6 cellular contexts compared by ENCODE assay signal in the genomic region with DNA sequence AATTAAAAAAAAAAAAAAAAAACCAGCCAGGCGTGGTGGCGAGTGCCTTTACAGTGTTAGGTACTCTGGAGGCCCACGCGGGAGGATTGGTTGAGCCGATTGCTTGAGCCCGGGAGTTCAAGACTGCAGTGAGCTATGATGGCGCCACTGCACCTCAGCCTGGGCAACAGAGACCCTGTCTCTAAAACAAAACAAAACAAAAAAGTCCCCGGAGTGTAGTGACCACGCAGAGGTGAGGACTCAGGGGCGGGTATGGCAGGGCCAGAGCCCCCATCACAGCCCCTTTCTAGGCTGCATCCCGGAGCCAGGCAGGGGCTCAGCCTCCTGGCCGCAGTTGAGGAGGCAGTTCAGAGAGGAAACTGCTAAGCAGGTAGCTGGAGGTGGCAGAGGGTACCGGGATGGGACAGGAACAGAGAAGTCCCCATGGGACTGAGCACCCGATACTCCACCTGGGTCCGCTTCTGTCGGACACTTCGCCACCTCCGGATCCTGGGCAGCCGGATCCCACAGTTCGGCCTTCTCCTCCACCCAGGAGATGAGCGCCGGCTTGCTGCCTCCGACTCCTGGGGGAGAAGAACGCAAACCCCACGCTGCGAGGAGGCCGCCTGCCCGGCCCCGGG. TPM values are rescaled to one million over a fixed set of nuclear protein-coding genes. Genes with fewer than 3 reads are reported as not detected.
DNase-seq lines count a peak whose midpoint lies in the region; ATAC-seq and TF ChIP-seq lines count a peak whose summit lies in the region.

No MANE protein-coding gene starts in this region.

- peak overlapping the region; percentile 91 for H3K27ac Mint-ChIP-seq in stimulated activated naive CD8-positive, alpha-beta T cell treated with anti-CD3 and anti-CD28 coated beads, Interleukin-15, Interleukin-2, amounts not matched to agents 100 ng/mL and 50 ng/mL, for 24 hours

- no peaks in the 10 kb centered on the region for H3K27me3 ChIP-seq in fibroblast of lung (ENCODE audit: control insufficient read depth, insufficient read depth, low read length)

- H3K79me2 ChIP-seq in fibroblast of lung (ENCODE audit: control insufficient read depth, insufficient read depth, low read length) = no peaks in the 10 kb centered on the region

- DNase-seq in NAMALWA (ENCODE audit: low spot score) = peak; percentile 29
- DNase-seq in fibroblast of lung (ENCODE audit: low read depth in 2 of 2) = no peak
- DNase-seq in GM19238 (ENCODE audit: insufficient read length, low spot score) = no peak

- peak overlapping the region; percentile 97 for H3K4me2 ChIP-seq in fibroblast of lung (ENCODE audit: extremely low read depth, insufficient read depth, low read length)

- no peaks in the 10 kb centered on the region for H3K9me3 Mint-ChIP-seq in stimulated activated naive CD8-positive, alpha-beta T cell treated with anti-CD3 and anti-CD28 coated beads, Interleukin-15, Interleukin-2, amounts not matched to agents 100 ng/mL and 50 ng/mL, for 24 hours

- H3K9ac ChIP-seq in fibroblast of lung (ENCODE audit: insufficient read depth, low read length) = peak overlapping the region; percentile 88

- peak overlapping the region; percentile 87 for H3K27ac ChIP-seq in fibroblast of lung (ENCODE audit: insufficient read depth, low read length)

- peaks cover 54% of the 10 kb centered on the region for H3K4me1 Mint-ChIP-seq in stimulated activated naive CD8-positive, alpha-beta T cell treated with anti-CD3 and anti-CD28 coated beads, Interleukin-15, Interleukin-2, amounts not matched to agents 100 ng/mL and 50 ng/mL, for 24 hours (ENCODE audit: low read depth)

- peak overlapping the region; percentile 98 for H3K4me3 Mint-ChIP-seq in stimulated activated naive CD8-positive, alpha-beta T cell treated with anti-CD3 and anti-CD28 coated beads, Interleukin-15, Interleukin-2, amounts not matched to agents 100 ng/mL and 50 ng/mL, for 24 hours

- H3K36me3 Mint-ChIP-seq in stimulated activated naive CD8-positive, alpha-beta T cell treated with anti-CD3 and anti-CD28 coated beads, Interleukin-15, Interleukin-2, amounts not matched to agents 100 ng/mL and 50 ng/mL, for 24 hours (ENCODE audit: low read depth) = peaks cover 45% of the 10 kb centered on the region

- peak overlapping the region; percentile 67 to 95 (median 70) for H3K4me3 ChIP-seq in fibroblast of lung (replicated peaks in 1 of 4; ENCODE audit: control extremely low read depth in 1 of 4, insufficient read depth in 1 of 4, low read depth in 3 of 4, low read length in 4 of 4)

- no peaks in the 10 kb centered on the region for H3K9me3 ChIP-seq in fibroblast of lung (ENCODE audit: control insufficient read depth, insufficient read depth, low read depth, low read length)

- no peak for TF ChIP-seq CTCF in fibroblast of lung (conservative IDR thresholded peaks at IDR 0.05 in 1 of 2, IDR thresholded peaks at IDR 0.05 in 1 of 2; ENCODE audit: low read depth in 1 of 2, low read length in 2 of 2)

- ATAC-seq in GM21381 (IDR thresholded peaks at IDR 0.05; ENCODE audit: unreplicated experiment) (peak; percentile 19), GM18858 (IDR thresholded peaks at IDR 0.05; ENCODE audit: unreplicated experiment) (no peak)

- peaks cover 6% of the 10 kb centered on the region for H3K4me1 ChIP-seq in fibroblast of lung (ENCODE audit: control insufficient read depth, extremely low read depth, insufficient read depth, low read length)

- peak overlapping the region; percentile 95 for H2AFZ ChIP-seq in fibroblast of lung (ENCODE audit: low read length)

- no peaks in the 10 kb centered on the region for H4K20me1 ChIP-seq in fibroblast of lung (ENCODE audit: control insufficient read depth, extremely low read depth, insufficient read depth, low read length)

- no peaks in the 10 kb centered on the region for H3K27me3 Mint-ChIP-seq in stimulated activated naive CD8-positive, alpha-beta T cell treated with anti-CD3 and anti-CD28 coated beads, Interleukin-15, Interleukin-2, amounts not matched to agents 100 ng/mL and 50 ng/mL, for 24 hours

- peaks cover 1% of the 10 kb centered on the region for H3K36me3 ChIP-seq in fibroblast of lung (ENCODE audit: control insufficient read depth, insufficient read depth, low read length)

RNA-seq across cellular contexts. Expression of gene ZNF747, which starts 0.8 kb away (rescaled TPM):
- 7.4 and 10.6 TPM in 2 replicates for total RNA-seq in fibroblast of lung
- polyA plus RNA-seq in fibroblast of lung = 3.9 and 4.4 TPM in 2 replicates
- polyA plus RNA-seq in fibroblast of lung (2012) = 3.2 and 3.6 TPM in 2 replicates
- 2.9 and 7.4 TPM in 2 replicates for polyA minus RNA-seq in fibroblast of lung (ENCODE audit: low replicate concordance)

RNA-seq across cellular contexts. Expression of gene ZNF768, which starts 7.5 kb away (rescaled TPM):
- total RNA-seq in fibroblast of lung = 21.8 and 23.9 TPM in 2 replicates
- 8.2 and 9.5 TPM in 2 replicates for polyA plus RNA-seq in fibroblast of lung
- 15.2 and 17.6 TPM in 2 replicates for polyA plus RNA-seq in fibroblast of lung (2012)
- 6.8 and 7.2 TPM in 2 replicates for polyA minus RNA-seq in fibroblast of lung (ENCODE audit: low replicate concordance)

RNA-seq across cellular contexts. Expression of gene ZNF764, which starts 24.3 kb away (rescaled TPM):
- 3.1 TPM in 2 replicates for total RNA-seq in fibroblast of lung
- polyA plus RNA-seq in fibroblast of lung = 2.4 and 2.6 TPM in 2 replicates
- 3.2 and 3.8 TPM in 2 replicates for polyA plus RNA-seq in fibroblast of lung (2012)
- 2.9 and 4.1 TPM in 2 replicates for polyA minus RNA-seq in fibroblast of lung (ENCODE audit: low replicate concordance)

RNA-seq across cellular contexts. Expression of gene ZNF688, which starts 37.7 kb away (rescaled TPM):
- total RNA-seq in fibroblast of lung = 10.3 and 12.9 TPM in 2 replicates
- 3.0 and 3.1 TPM in 2 replicates for polyA plus RNA-seq in fibroblast of lung
- 4.6 and 7.3 TPM in 2 replicates for polyA plus RNA-seq in fibroblast of lung (2012)
- 0.86 and 2.0 TPM in 2 replicates for polyA minus RNA-seq in fibroblast of lung (ENCODE audit: low replicate concordance)

RNA-seq across cellular contexts. Expression of gene ZNF785, which starts 51.6 kb away (rescaled TPM):
- 6.6 and 8.7 TPM in 2 replicates for total RNA-seq in fibroblast of lung
- 4.7 and 7.1 TPM in 2 replicates for polyA plus RNA-seq in fibroblast of lung
- polyA plus RNA-seq in fibroblast of lung (2012) = 4.5 and 5.2 TPM in 2 replicates
- 6.3 and 10.8 TPM in 2 replicates for polyA minus RNA-seq in fibroblast of lung (ENCODE audit: low replicate concordance)
